1 cellular context compared by ENCODE assay signal in genomic region chr15:56365075-56365711, GRCh38.
TF ChIP-seq lines count a peak whose summit lies in the region.

Gene TEX9, plus strand, starts transcription at chr15:56365426. Its CDS starts 25 bp downstream, at chr15:56365451.

TF ChIP-seq in K562, 482 proteins besides CTCF, POLR2A, EP300 and RAD21 (continued from another document and continues in another):
- no peak for TF ChIP-seq RBBP5 (IDR thresholded peaks at IDR 0.05; ENCODE audit: borderline replicate concordance, insufficient read depth, low read length, poor library complexity, severe bottlenecking)
- TF ChIP-seq GATAD2A (IDR thresholded peaks at IDR 0.05): no peak
- no peak for TF ChIP-seq ZNF551 (CRISPR knock-in tag; IDR thresholded peaks at IDR 0.05)
- TF ChIP-seq SMC3 (conservative IDR thresholded peaks at IDR 0.05; ENCODE audit: insufficient read depth, low read depth, low read length): 0 out of 2 replicates have a peak, but pooled peaks have one; percentile 23
- no peak for TF ChIP-seq HOXB6 (CRISPR knock-in tag; IDR thresholded peaks at IDR 0.05; ENCODE audit: borderline replicate concordance)
- no peak for TF ChIP-seq POU5F1 (IDR thresholded peaks at IDR 0.05; ENCODE audit: borderline replicate concordance, low read depth, low read length, partially characterized antibody)
- TF ChIP-seq PATZ1 (CRISPR knock-in tag; IDR thresholded peaks at IDR 0.05; ENCODE audit: borderline replicate concordance): no peak
- TF ChIP-seq ZBTB49 (CRISPR knock-in tag; IDR thresholded peaks at IDR 0.05; ENCODE audit: borderline replicate concordance): no peak
- no peak for TF ChIP-seq ZNF184 (CRISPR knock-in tag; IDR thresholded peaks at IDR 0.05)
- TF ChIP-seq CREBBP (IDR thresholded peaks at IDR 0.05; ENCODE audit: low read depth, low read length): no peak
- TF ChIP-seq RNF219 (CRISPR knock-in tag; IDR thresholded peaks at IDR 0.05): no peak
- TF ChIP-seq ZNF217 (CRISPR knock-in tag; IDR thresholded peaks at IDR 0.05): no peak
- TF ChIP-seq ATF3 (IDR thresholded peaks at IDR 0.05): peak; percentile 62
- no peak for TF ChIP-seq ATF3 (CRISPR knock-in tag; conservative IDR thresholded peaks at IDR 0.05)
- TF ChIP-seq SMARCC2 (IDR thresholded peaks at IDR 0.05; ENCODE audit: low read depth): no peak
- no peak for TF ChIP-seq ZNF318 (IDR thresholded peaks at IDR 0.05; ENCODE audit: borderline replicate concordance in 1 of 2, low read depth in 1 of 2)
- no peak for TF ChIP-seq ZNF146 (CRISPR knock-in tag; IDR thresholded peaks at IDR 0.05; ENCODE audit: unreplicated experiment)
- TF ChIP-seq FOXK2 (conservative IDR thresholded peaks at IDR 0.05 in 1 of 2, IDR thresholded peaks at IDR 0.05 in 1 of 2; ENCODE audit: low read depth in 2 of 2): no peak
- TF ChIP-seq CHD4 (IDR thresholded peaks at IDR 0.05; ENCODE audit: insufficient read depth, insufficient replicate concordance, low read depth, low read length, poor library complexity, severe bottlenecking): no peak
- TF ChIP-seq FOXM1 (IDR thresholded peaks at IDR 0.05; ENCODE audit: low read depth): no peak
- no peak for TF ChIP-seq FOXM1 (CRISPR knock-in tag; IDR thresholded peaks at IDR 0.05; ENCODE audit: low read depth)
- no peak for TF ChIP-seq IRF1 (CRISPR knock-in tag; IDR thresholded peaks at IDR 0.05; ENCODE audit: borderline replicate concordance)
- no peak for TF ChIP-seq MITF (IDR thresholded peaks at IDR 0.05)
- no peak for TF ChIP-seq ETS2 (tag; IDR thresholded peaks at IDR 0.05; ENCODE audit: borderline replicate concordance, poor library complexity, severe bottlenecking)
- no peak for TF ChIP-seq ZNF76 (CRISPR knock-in tag; IDR thresholded peaks at IDR 0.05; ENCODE audit: borderline replicate concordance)
- no peak for TF ChIP-seq NR3C1 (CRISPR knock-in tag; IDR thresholded peaks at IDR 0.05)
- no peak for TF ChIP-seq ZNF668 (CRISPR knock-in tag; IDR thresholded peaks at IDR 0.05)
- TF ChIP-seq KLF6 (CRISPR knock-in tag; IDR thresholded peaks at IDR 0.05; ENCODE audit: borderline replicate concordance): no peak
- no peak for TF ChIP-seq ZKSCAN1 (IDR thresholded peaks at IDR 0.05; ENCODE audit: low read depth, low read length)
- no peak for TF ChIP-seq FOXJ3 (CRISPR knock-in tag; IDR thresholded peaks at IDR 0.05)
- TF ChIP-seq MBD1 (CRISPR knock-in tag; IDR thresholded peaks at IDR 0.05): no peak
- TF ChIP-seq E2F4 (CRISPR knock-in tag; IDR thresholded peaks at IDR 0.05; ENCODE audit: low read depth): no peak
- TF ChIP-seq ZEB2 (IDR thresholded peaks at IDR 0.05): no peak
- no peak for TF ChIP-seq TEAD1 (CRISPR knock-in tag; IDR thresholded peaks at IDR 0.05)
- TF ChIP-seq ZNF175 (CRISPR knock-in tag; IDR thresholded peaks at IDR 0.05; ENCODE audit: low read depth): no peak
- TF ChIP-seq STAT5A (IDR thresholded peaks at IDR 0.05; ENCODE audit: borderline replicate concordance, low read length): no peak
- no peak for TF ChIP-seq ELF4 (CRISPR knock-in tag; IDR thresholded peaks at IDR 0.05)
- peak; percentile 36; the same call in 1 of the 2 replicates for TF ChIP-seq ESRRA (IDR thresholded peaks at IDR 0.05; ENCODE audit: borderline replicate concordance, low read depth)
- TF ChIP-seq FOXK1 (CRISPR knock-in tag; IDR thresholded peaks at IDR 0.05; ENCODE audit: borderline replicate concordance): no peak
